In genomic region chr20:56361888-56362287, GRCh38 we compare ENCODE assay signal across 1 cellular context.
TF ChIP-seq lines count a peak whose summit lies in the region.

No MANE protein-coding gene starts in this region.

TF ChIP-seq in endothelial cell of umbilical vein, 7 proteins besides CTCF, POLR2A, EP300 and RAD21 (continued from another document):
- TF ChIP-seq POLR2AphosphoS5 (IDR thresholded peaks at IDR 0.05; ENCODE audit: insufficient read depth, low read depth, low read length), result no peak
